In the genomic region with DNA sequence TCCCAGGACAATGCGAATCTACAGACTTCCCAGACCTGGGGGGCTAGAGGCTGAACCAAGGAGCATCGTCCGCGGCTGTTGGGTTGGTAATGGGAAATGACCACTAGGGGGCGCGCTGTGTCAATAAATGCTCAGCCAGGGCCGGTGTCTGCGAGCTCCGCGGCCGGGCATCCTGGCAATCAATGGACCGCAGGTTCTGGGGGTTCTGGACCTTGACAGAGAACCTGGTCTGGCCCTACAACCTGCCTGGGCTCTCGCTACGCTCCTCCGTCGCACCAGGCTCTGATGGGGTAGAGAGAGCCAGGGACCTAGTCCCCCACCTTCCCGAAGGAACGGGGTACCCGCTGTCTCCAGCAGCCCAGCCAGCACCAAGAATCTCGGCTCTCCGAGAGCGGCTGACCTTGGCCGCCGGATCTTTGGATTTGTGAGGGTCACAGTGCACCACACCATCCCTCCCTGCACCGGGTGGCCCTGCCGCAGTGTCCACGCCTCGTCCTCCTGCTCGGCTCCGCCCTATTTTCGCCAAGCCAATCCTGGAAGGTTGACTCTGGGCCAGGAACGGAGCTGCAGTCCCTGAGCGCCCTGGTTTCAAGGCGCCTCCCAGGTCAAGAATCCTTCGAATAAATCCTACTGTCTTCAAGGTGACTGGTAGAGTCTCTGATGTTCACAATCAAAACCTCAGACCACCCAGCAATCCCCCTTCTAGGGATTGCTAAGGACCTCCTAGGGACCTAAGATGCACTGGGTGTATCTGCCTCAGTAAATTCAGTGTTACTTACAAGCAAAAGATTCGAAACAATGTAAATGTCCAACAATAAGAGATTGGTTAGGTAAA, we compare ENCODE assay signal across 8 cellular contexts. TPM values are rescaled to one million over a fixed set of nuclear protein-coding genes. Genes with fewer than 3 reads are reported as not detected.
DNase-seq lines count a peak whose midpoint lies in the region; ATAC-seq and TF ChIP-seq lines count a peak whose summit lies in the region.

No MANE protein-coding gene starts in this region.

- peaks cover 0 to 7% of the 10 kb centered on the region in 2 donors for H3K36me3 ChIP-seq in lung (ENCODE audit: control insufficient read depth in 2 of 2, insufficient read depth in 2 of 2, low read length in 2 of 2)

- peak overlapping the region; percentile 77 for H3K4me3 Mint-ChIP-seq in activated CD4-positive, alpha-beta memory T cell treated with anti-CD3 and anti-CD28 coated beads, Interleukin-2, amount 10 ng/mL, durations not matched to agents 7 days and 5 days

- peak; percentile 93 for TF ChIP-seq CTCF in lung (IDR thresholded peaks at IDR 0.05; ENCODE audit: control extremely low read depth, extremely low read depth)

- WGBS in lung, 2 donors = 2 to 4% methylated on average over 36 of the region's 36 CpGs

- peaks cover 0 to 4% of the 10 kb centered on the region in 2 donors for H3K9me3 ChIP-seq in lung (ENCODE audit: control insufficient read depth in 2 of 2, insufficient read depth in 1 of 2, low read length in 1 of 2)

- H3K27ac ChIP-seq in lung (ENCODE audit: low read depth in 1 of 2, low read length in 1 of 2) = peak overlapping the region; percentile 40 to 62

- POLR2A ChIA-PET in activated CD4-positive, alpha-beta memory T cell treated with anti-CD3 and anti-CD28 coated beads, Interleukin-2, amount 10 ng/mL, durations not matched to agents 7 days and 5 days (lab: Charles Lee) = interaction anchor here (0.6 to 2.5 kb wide), 7 partner anchors 78 to 345 kb away, joined by 3 to 7 read pairs (median 5); partner anchors contain the start of genes CKLF and DYNC1LI2

- peaks cover 31% of the 10 kb centered on the region for H3K4me1 Mint-ChIP-seq in activated CD4-positive, alpha-beta memory T cell treated with anti-CD3 and anti-CD28 coated beads, Interleukin-2, amount 10 ng/mL, durations not matched to agents 7 days and 5 days

- CTCF ChIA-PET in activated CD4-positive, alpha-beta memory T cell treated with anti-CD3 and anti-CD28 coated beads, Interleukin-2, amount 10 ng/mL, durations not matched to agents 7 days and 5 days (lab: Charles Lee) = interaction anchor here (0.6 to 7.7 kb wide), 40 partner anchors 9 to 462 kb away, joined by 3 to 65 read pairs (median 5); partner anchors contain the start of genes CKLF, CMTM3 and NAE1

- no peaks in the 10 kb centered on the region for H3K27me3 ChIP-seq in lung (ENCODE audit: control insufficient read depth, insufficient read depth)

- H3K36me3 Mint-ChIP-seq in activated CD4-positive, alpha-beta memory T cell treated with anti-CD3 and anti-CD28 coated beads, Interleukin-2, amount 10 ng/mL, durations not matched to agents 7 days and 5 days (ENCODE audit: low read depth) = peaks cover 13% of the 10 kb centered on the region

- DNase-seq in 8988T (peak; percentile 99), NCI-H748 (lab: John Stamatoyannopoulos, UW; ENCODE audit: unreplicated experiment) (peak; percentile 55), lung (ENCODE audit: low spot score) (peak; percentile 85)
- peak; percentile 90 for DNase-seq in activated CD4-positive, alpha-beta memory T cell treated with anti-CD3 and anti-CD28 coated beads, Interleukin-2, amount 10 ng/mL, durations not matched to agents 7 days and 5 days
- peak; percentile 82 for DNase-seq in effector CD8-positive, alpha-beta T cell (lab: John Stamatoyannopoulos, UW)
- peak; percentile 65 to 88 (median 85) for DNase-seq in stimulated activated CD4-positive, alpha-beta T cell treated with anti-CD3 and anti-CD28 coated beads, TNF-alpha, amount 100 ng/mL, for 1 hour (ENCODE audit: low read depth in 3 of 3, low spot score in 1 of 3)

- peaks cover 17% of the 10 kb centered on the region for H3K27me3 Mint-ChIP-seq in activated CD4-positive, alpha-beta memory T cell treated with anti-CD3 and anti-CD28 coated beads, Interleukin-2, amount 10 ng/mL, durations not matched to agents 7 days and 5 days

- H3K9me3 Mint-ChIP-seq in activated CD4-positive, alpha-beta memory T cell treated with anti-CD3 and anti-CD28 coated beads, Interleukin-2, amount 10 ng/mL, durations not matched to agents 7 days and 5 days = no peaks in the 10 kb centered on the region

- TF ChIP-seq POLR2A in GM18505 (IDR thresholded peaks at IDR 0.05; ENCODE audit: borderline replicate concordance, extremely low read depth, insufficient read depth, insufficient read length) = no peak

- ATAC-seq in GM18505 (IDR thresholded peaks at IDR 0.05; ENCODE audit: unreplicated experiment) (peak; percentile 86), HG03175 (IDR thresholded peaks at IDR 0.05; ENCODE audit: unreplicated experiment) (peak; percentile 86), lung (ENCODE audit: insufficient read depth, low FRiP score) (peak; percentile 71)

- H3K27ac Mint-ChIP-seq in activated CD4-positive, alpha-beta memory T cell treated with anti-CD3 and anti-CD28 coated beads, Interleukin-2, amount 10 ng/mL, durations not matched to agents 7 days and 5 days = peak overlapping the region; percentile 38

- H3K4me1 ChIP-seq in lung (ENCODE audit: control insufficient read depth in 2 of 2, insufficient read depth in 2 of 2, low read length in 2 of 2) = peaks cover 5 to 12% of the 10 kb centered on the region in 2 donors

- H3K4me3 ChIP-seq in lung = no peak overlapping the region

RNA-seq across cellular contexts. Expression of gene BEAN1, which starts 20.3 kb away (rescaled TPM):
- total RNA-seq in activated CD4-positive, alpha-beta memory T cell treated with anti-CD3 and anti-CD28 coated beads, Interleukin-2, amount 10 ng/mL, durations not matched to agents 7 days and 5 days = not detected
- total RNA-seq in lung = 1 to 10 TPM in 1 of 2 donors, under 1 TPM in 1; 0.31 to 3.2 TPM
- under 1 TPM; 0.16 to 0.20 TPM for polyA plus RNA-seq in lung

RNA-seq across cellular contexts. Expression of gene CDH5, which starts 40.3 kb away (rescaled TPM):
- total RNA-seq in activated CD4-positive, alpha-beta memory T cell treated with anti-CD3 and anti-CD28 coated beads, Interleukin-2, amount 10 ng/mL, durations not matched to agents 7 days and 5 days = not detected
- 100 to 1,000 TPM in 1 of 2 donors, 10 to 100 TPM in 1; 80.2 to 196 TPM for total RNA-seq in lung
- 10 to 100 TPM; 29.9 to 82.1 TPM for polyA plus RNA-seq in lung

Comparison
In these comparisons a context has a peak if more than half of its experiments do, and no peak if none do; other contexts are left out.
1. RNA of gene CDH5, which starts 40.3 kb away (total RNA-seq): 80.2 to 196 TPM in lung; not detected in activated CD4-positive, alpha-beta memory T cell treated with anti-CD3 and anti-CD28 coated beads, Interleukin-2, amount 10 ng/mL, durations not matched to agents 7 days and 5 days; every median in the first group is over 10 times any median in the second.
2. Peak in every context shown above with its lines, with median percentiles within 50 percentile points of each other: DNase-seq and ATAC-seq.